In genomic region chr2:228408529-228409227, GRCh38 we compare ENCODE assay signal across 30 cellular contexts.
"Had no signal": no experiment of that assay in that cellular context is flagged by ENCODE, and none has a peak within 500 bp of the region (broad histone marks: within the 10 kb centered on the region; RNA-seq: fewer than 3 reads in every experiment).

No MANE protein-coding gene starts in this region.

- H3K4me1 ChIP-seq: neural progenitor cell, parathyroid adenoma, psoas muscle, right lobe of liver, sigmoid colon, spleen, suprapubic skin, testis, tibial artery, transverse colon, upper lobe of right lung, uterus had no signal

- H3K36me3 ChIP-seq: neural progenitor cell, ovary, right lobe of liver, sigmoid colon, spleen, suprapubic skin, tibial artery, transverse colon, upper lobe of right lung, uterus had no signal

- H3K79me2 ChIP-seq: parathyroid adenoma had no signal

- H3K9me3 ChIP-seq: ovary, psoas muscle, right lobe of liver, sigmoid colon, spleen, suprapubic skin, testis, tibial artery, transverse colon, upper lobe of right lung, uterus had no signal

- H2AFZ ChIP-seq: neural progenitor cell, parathyroid adenoma had no signal

- ATAC-seq: naive thymus-derived CD8-positive, alpha-beta T cell; natural killer cell treated with Interleukin-12 subunit alpha and Interleukin-12 subunit beta and Interleukin-15 and Interleukin-18, amount 100 ng/mL, for 72 hours; psoas muscle; right cardiac atrium; right lobe of liver; stimulated activated memory B cell treated with anti-CD40 and anti-IgM and Interleukin-4, amounts not matched to agents 10 μg/mL and 1 μg/mL and 100 μg/mL, for 72 hours; stimulated activated naive CD8-positive, alpha-beta T cell treated with anti-CD3 and anti-CD28 coated beads, Interleukin-15, amount 100 ng/mL, for 72 hours; stimulated activated naive CD8-positive, alpha-beta T cell treated with anti-CD3 and anti-CD28 coated beads, Interleukin-15, Interleukin-2, amounts not matched to agents 100 U/mL and 50 U/mL, for 24 hours; upper lobe of right lung had no signal

- H3K4me3 ChIP-seq: neural progenitor cell, ovary, psoas muscle, right lobe of liver, sigmoid colon, smooth muscle cell, spleen, suprapubic skin, testis, tibial artery, transverse colon, upper lobe of right lung, uterus had no signal

- H3K27ac ChIP-seq: neural progenitor cell, ovary, parathyroid adenoma, psoas muscle, right lobe of liver, sigmoid colon, spleen, suprapubic skin, testis, tibial artery, transverse colon, upper lobe of right lung, uterus had no signal

- DNase-seq: naive thymus-derived CD8-positive, alpha-beta T cell; nephron progenitor cell; occipital lobe; ovary; posterior cingulate gyrus; psoas muscle; right cardiac atrium; right lobe of liver; sigmoid colon; spleen; stimulated activated CD4-positive, alpha-beta T cell treated with anti-CD3 and anti-CD28 coated beads, Interleukin-12 subunit alpha, Interleukin-12 subunit beta, amount 100 ng/mL, for 4 hours; stimulated activated CD4-positive, alpha-beta T cell treated with anti-CD3 and anti-CD28 coated beads, Interleukin-1b, Interleukin-23, amount 100 ng/mL, for 48 hours; stimulated activated CD4-positive, alpha-beta T cell treated with anti-CD3 and anti-CD28 coated beads, Interleukin-4, amount 100 ng/mL, for 1 hour; stimulated activated CD4-positive, alpha-beta T cell treated with anti-CD3 and anti-CD28 coated beads, Interleukin-4, amount 100 ng/mL, for 4 hours; stimulated activated CD8-positive, alpha-beta memory T cell treated with anti-CD3 and anti-CD28 coated beads, Interleukin-4, amount 100 ng/mL, for 48 hours; stimulated activated naive CD4-positive, alpha-beta T cell; stimulated activated naive CD8-positive, alpha-beta T cell treated with anti-CD3 and anti-CD28 coated beads, Interleukin-15, amount 100 ng/mL, for 72 hours; stimulated activated naive CD8-positive, alpha-beta T cell treated with anti-CD3 and anti-CD28 coated beads, Interleukin-15, Interleukin-2, amounts not matched to agents 100 U/mL and 50 U/mL, for 24 hours; substantia nigra; testis; tibial artery; transverse colon; upper lobe of right lung; uterus had no signal

- H3K27me3 ChIP-seq: neural progenitor cell, ovary, right lobe of liver, sigmoid colon, spleen, suprapubic skin, testis, tibial artery, transverse colon, upper lobe of right lung, uterus had no signal

- H3K4me2 ChIP-seq: neural progenitor cell, smooth muscle cell had no signal

- H3K9ac ChIP-seq: neural progenitor cell, parathyroid adenoma had no signal
